ENCODE assay signal across 18 cellular contexts in genomic region chr11:103985041-103985440, GRCh38. TPM values are rescaled to one million over a fixed set of nuclear protein-coding genes. Genes with fewer than 3 reads are reported as not detected.
DNase-seq lines count a peak whose midpoint lies in the region; ATAC-seq, FAIRE-seq and TF ChIP-seq lines count a peak whose summit lies in the region.
"Had no signal": no experiment of that assay in that cellular context is flagged by ENCODE, and none has a peak within 500 bp of the region (broad histone marks: within the 10 kb centered on the region; RNA-seq: fewer than 3 reads in every experiment).

No MANE protein-coding gene starts in this region.

- TF ChIP-seq CTCF in cardiac muscle cell (IDR thresholded peaks at IDR 0.05; ENCODE audit: low read depth, low read length) (no peak), mammary epithelial cell (conservative IDR thresholded peaks at IDR 0.05 in 1 of 2, IDR thresholded peaks at IDR 0.05 in 1 of 2; ENCODE audit: extremely low read depth in 1 of 2, insufficient read depth in 1 of 2, low read depth in 1 of 2, low read length in 2 of 2) (no peak)

- H3K27me3 ChIP-seq in cardiac muscle cell (no peaks in the 10 kb centered on the region), Karpas-422 (ENCODE audit: low read length) (no peaks in the 10 kb centered on the region), mammary epithelial cell (ENCODE audit: insufficient read depth, low read length) (no peaks in the 10 kb centered on the region)
- H3K27me3 ChIP-seq: BLaER1 treated with 17β-estradiol and CSF1 and Interleukin-3, amounts not matched to agents 10 nM and 100 nM had no signal

- FAIRE-seq in endometrium (lab: Jason Lieb, UNC): peak; percentile 100
- FAIRE-seq: GM12878 had no signal

- H3K79me2 ChIP-seq in Karpas-422 (ENCODE audit: low read length) (peaks cover 90% of the 10 kb centered on the region), mammary epithelial cell (ENCODE audit: insufficient read depth, low read length) (no peaks in the 10 kb centered on the region)

- CTCF ChIA-PET in mammary epithelial cell (lab: Charles Lee; ENCODE audit: low non-redundant PET): no interaction called here

- H3K9ac ChIP-seq in Karpas-422 (ENCODE audit: low read length) (no peak overlapping the region), mammary epithelial cell (ENCODE audit: insufficient read depth, low read length) (no peak overlapping the region)
- H3K9ac ChIP-seq: BLaER1 treated with 17β-estradiol and CSF1 and Interleukin-3, amounts not matched to agents 10 nM and 100 nM had no signal

- WGBS in mammary epithelial cell (ENCODE audit: low coverage, missing lambda C conversion rate): 100% methylated on average over 1 of the region's 1 CpG

- ATAC-seq in Right ventricle myocardium inferior: no peak
- ATAC-seq: GM12878 had no signal

- no peaks in the 10 kb centered on the region for H3K9me2 ChIP-seq in Karpas-422 (replicated peaks; ENCODE audit: insufficient read depth, low read length)

- in situ Hi-C loops in mammary epithelial cell (cut with MboI; ENCODE audit: low sequenced_read_pairs in 2 of 2): no loop called here

- H3K4me2 ChIP-seq in Karpas-422 (ENCODE audit: low read depth, low read length, poor library complexity, severe bottlenecking) (no peak overlapping the region), mammary epithelial cell (ENCODE audit: insufficient read depth, low read depth, low read length) (no peak overlapping the region)
- H3K4me2 ChIP-seq: BLaER1 treated with 17β-estradiol and CSF1 and Interleukin-3, amounts not matched to agents 10 nM and 100 nM had no signal

- H2AFZ ChIP-seq in Karpas-422 (ENCODE audit: low read length) (no peak overlapping the region), mammary epithelial cell (ENCODE audit: low read depth, low read length) (no peak overlapping the region)

- peak overlapping the region; percentile 45 for H3K27ac ChIP-seq in cardiac muscle cell
- 0 out of 2 replicates have a peak overlapping the region, but pooled peaks have one; percentile 0 for H3K27ac ChIP-seq in Karpas-422 (ENCODE audit: low read length)
- no peak overlapping the region for H3K27ac ChIP-seq in mammary epithelial cell (ENCODE audit: insufficient read depth, low read depth, low read length)
- H3K27ac ChIP-seq: BLaER1 treated with 17β-estradiol and CSF1 and Interleukin-3, amounts not matched to agents 10 nM and 100 nM had no signal

- H3K9me3 ChIP-seq in cardiac muscle cell (ENCODE audit: low read depth) (no peaks in the 10 kb centered on the region), Karpas-422 (ENCODE audit: low read length) (no peaks in the 10 kb centered on the region; the same call in 1 of the 2 replicates), mammary epithelial cell (replicated peaks; ENCODE audit: insufficient read depth, low read length) (no peaks in the 10 kb centered on the region)

- dilution Hi-C loops in mammary epithelial cell (cut with HindIII; ENCODE audit: low sequenced_read_pairs): no loop called here

- intact Hi-C loops in Right ventricle myocardium inferior (cut with DNase I) (no loop called here), mammary epithelial cell (cut with micrococcal nuclease) (no loop called here)

- H3K4me3 ChIP-seq in cardiac muscle cell: no peak overlapping the region
- no peak overlapping the region for H3K4me3 ChIP-seq in Karpas-422 (ENCODE audit: low read length)
- H3K4me3 ChIP-seq in mammary epithelial cell (replicated peaks in 1 of 3; ENCODE audit: insufficient read depth in 1 of 3, low read depth in 2 of 3, low read length in 3 of 3): no peak overlapping the region
- H3K4me3 ChIP-seq: BLaER1 treated with 17β-estradiol and CSF1 and Interleukin-3, amounts not matched to agents 10 nM and 100 nM; GM12878 had no signal

- H3K36me3 ChIP-seq in cardiac muscle cell (no peaks in the 10 kb centered on the region), Karpas-422 (ENCODE audit: insufficient read depth, low read length) (peaks cover 80% of the 10 kb centered on the region), mammary epithelial cell (ENCODE audit: insufficient read depth, low read length) (no peaks in the 10 kb centered on the region)
- H3K36me3 ChIP-seq: BLaER1 treated with 17β-estradiol and CSF1 and Interleukin-3, amounts not matched to agents 10 nM and 100 nM had no signal

- no TSS peak for BruUV-seq in mammary epithelial cell (replicated peaks; lab: Mats Ljungman, UMichigan)

- H3K4me1 ChIP-seq in cardiac muscle cell (ENCODE audit: low read depth) (no peaks in the 10 kb centered on the region), Karpas-422 (ENCODE audit: low read length) (peaks cover 7% of the 10 kb centered on the region; the same call in 1 of the 2 replicates), mammary epithelial cell (ENCODE audit: insufficient read depth, low read length) (peaks cover 3% of the 10 kb centered on the region)
- H3K4me1 ChIP-seq: BLaER1 treated with 17β-estradiol and CSF1 and Interleukin-3, amounts not matched to agents 10 nM and 100 nM had no signal

- no peaks in the 10 kb centered on the region for H4K20me1 ChIP-seq in Karpas-422 (ENCODE audit: insufficient read depth, low read depth, low read length)
- no peaks in the 10 kb centered on the region for H4K20me1 ChIP-seq in mammary epithelial cell (ENCODE audit: insufficient read depth, low read length)
- H4K20me1 ChIP-seq: BLaER1 treated with 17β-estradiol and CSF1 and Interleukin-3, amounts not matched to agents 10 nM and 100 nM had no signal

- no peak for DNase-seq in cardiac muscle cell (ENCODE audit: low read depth in 1 of 2, low spot score in 1 of 2)
- DNase-seq in Right ventricle myocardium inferior (ENCODE audit: missing footprints): no peak
- no peak for DNase-seq in Karpas-422
- no peak for DNase-seq in pons (ENCODE audit: low spot score)
- DNase-seq in mammary epithelial cell: no peak
- DNase-seq in DMS53 treated with DMSO at 0.1 percent for 48 hours (lab: John Stamatoyannopoulos, UW; ENCODE audit: unreplicated experiment): no peak
- DNase-seq: ACHN; CD4-positive, CD25-positive, alpha-beta regulatory T cell; DMS 273 treated with DMSO at 0.1 percent for 48 hours; DMS79; GOT3; H9 had no signal

RNA-seq across cellular contexts. Expression of gene DDI1, which starts 51.4 kb away (rescaled TPM):
- total RNA-seq in cardiac muscle cell (not detected in 2 replicates), Right ventricle myocardium inferior (not detected), mammary epithelial cell (not detected)
- polyA plus RNA-seq in cardiac muscle cell (0.42 and 2.8 TPM in 2 replicates), mammary epithelial cell (not detected)
- not detected in 2 replicates for total RNA-seq in Karpas-422 (2014; rRNA removed; shearing (Covaris generic); ENCODE audit: low replicate concordance)
- not detected for polyA minus RNA-seq in mammary epithelial cell
- total RNA-seq: A172; CD4-positive, CD25-positive, alpha-beta regulatory T cell; G401; GM12878; H9; HT1080 had no signal
- polyA plus RNA-seq: GM12878 had no signal
